8 cellular contexts compared by ENCODE assay signal in the genomic region with DNA sequence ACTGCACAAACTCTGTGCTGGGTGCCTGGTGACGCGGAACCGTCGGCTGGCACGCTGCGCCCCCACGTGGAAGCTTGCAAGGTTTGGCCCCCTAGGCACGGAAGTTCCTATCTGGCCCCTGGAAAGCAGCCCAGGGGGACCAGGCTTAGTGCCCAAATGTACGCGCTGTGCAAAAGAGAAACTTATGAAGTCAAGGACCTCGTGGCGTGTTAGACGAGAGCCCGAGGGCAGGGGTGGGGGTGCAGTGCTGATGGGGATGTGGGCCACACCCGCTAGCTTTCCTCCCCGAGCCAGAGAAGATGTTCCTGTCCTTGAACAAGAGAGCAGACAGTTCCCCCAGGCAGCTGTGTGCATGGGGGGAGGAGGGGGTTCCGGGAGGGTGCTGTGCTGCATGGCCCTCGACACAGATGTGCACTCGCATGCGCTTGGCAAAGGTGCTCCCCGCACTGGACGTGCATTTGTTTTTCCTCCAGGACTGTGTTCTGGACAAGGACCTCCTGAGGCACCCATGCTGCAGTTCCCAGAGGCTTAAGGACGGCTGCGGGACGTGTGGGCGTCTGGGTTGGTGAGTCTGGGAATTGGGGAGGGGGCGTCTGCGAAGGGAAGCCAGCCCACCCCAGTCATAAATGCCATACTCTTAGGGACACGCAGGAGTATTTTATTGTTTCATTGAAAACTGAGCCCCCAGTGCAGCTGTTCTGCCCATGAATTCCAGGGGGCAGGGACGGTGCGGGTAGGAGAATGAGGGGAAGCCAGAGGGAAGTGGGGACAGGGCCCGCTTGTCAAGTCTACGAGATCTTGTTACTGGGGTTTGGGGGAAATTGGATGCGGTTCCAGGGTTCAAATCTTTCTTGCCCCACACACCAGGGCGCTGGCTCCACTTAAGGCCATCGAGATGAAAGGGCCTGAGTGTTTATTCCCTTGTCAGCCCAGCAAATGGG.
A peak's percentile ranks its signal among the peaks of the same experiment; 100 is the strongest.
DNase-seq lines count a peak whose midpoint lies in the region; ATAC-seq, FAIRE-seq and TF ChIP-seq lines count a peak whose summit lies in the region.

No MANE protein-coding gene starts in this region.

- peak in 1 of 2 experiments; percentile 45; a peak in 1 of 4 replicates for TF ChIP-seq RAD21 in K562 (CRISPR knock-in tag; conservative IDR thresholded peaks at IDR 0.05 in 1 of 2, IDR thresholded peaks at IDR 0.05 in 1 of 2)

- H3K9me2 ChIP-seq in GM23248 (ENCODE audit: insufficient read depth): no peaks in the 10 kb centered on the region

- H3K4me3 ChIP-seq in A673 (ENCODE audit: low read depth, low read length, poor library complexity, severe bottlenecking) (no peak overlapping the region), GM23248 (no peak overlapping the region), K562 (no peak overlapping the region)

- H3K36me3 ChIP-seq in A673 (ENCODE audit: insufficient read depth, low read length, poor library complexity, severe bottlenecking): no peaks in the 10 kb centered on the region
- no peaks in the 10 kb centered on the region for H3K36me3 ChIP-seq in GM23248 (ENCODE audit: low read depth)
- H3K36me3 ChIP-seq in K562 (ENCODE audit: control insufficient read depth, insufficient read depth, low read length): no peaks in the 10 kb centered on the region

- BruUV-seq in A673 (replicated peaks; lab: Mats Ljungman, UMichigan): no TSS peak
- no TSS peak for BruUV-seq in K562 (replicated peaks; lab: Mats Ljungman, UMichigan)

- H3F3A ChIP-seq in GM23248 (ENCODE audit: insufficient read depth): no peaks in the 10 kb centered on the region

- TF ChIP-seq CTCF in A673 (conservative IDR thresholded peaks at IDR 0.05; ENCODE audit: low read depth, low read length): peak; percentile 72
- peak; percentile 52 to 55 (median 52) for TF ChIP-seq CTCF in K562 (IDR thresholded peaks at IDR 0.05 in 2 of 3, conservative IDR thresholded peaks at IDR 0.05 in 1 of 3; ENCODE audit: insufficient read depth in 2 of 3, low read depth in 1 of 3, low read length in 3 of 3)

- FAIRE-seq in K562 (lab: Jason Lieb, UNC): no peak

- H3K9ac ChIP-seq in GM23248 (no peak overlapping the region), K562 (ENCODE audit: insufficient read depth in 1 of 2, low read depth in 2 of 2, low read length in 2 of 2) (no peak overlapping the region)

- no peaks in the 10 kb centered on the region for H3K4me1 ChIP-seq in A673 (ENCODE audit: insufficient read depth, low read length, poor library complexity, severe bottlenecking)
- H3K4me1 ChIP-seq in GM23248 (ENCODE audit: insufficient read depth): no peaks in the 10 kb centered on the region
- no peaks in the 10 kb centered on the region; a peak in 1 of 5 replicates for H3K4me1 ChIP-seq in K562 (replicated peaks in 1 of 2; ENCODE audit: control insufficient read depth in 2 of 2, insufficient read depth in 2 of 2, low read length in 2 of 2)

- DNase-seq in A673 (ENCODE audit: low spot score): peak; percentile 49
- peak; percentile 54 for DNase-seq in GM23248
- peak; percentile 19 to 31 (median 23) for DNase-seq in K562 (ENCODE audit: extremely low read depth in 1 of 4, low spot score in 3 of 4)
- DNase-seq in left colon: peak in 1 of 2 donors; percentile 54
- no peak for DNase-seq in effector CD8-positive, alpha-beta T cell (lab: John Stamatoyannopoulos, UW)
- no peak for DNase-seq in amygdala (lab: John Stamatoyannopoulos, UW)
- no peak for DNase-seq in OCI-M2 (lab: John Stamatoyannopoulos, UW; ENCODE audit: unreplicated experiment)

- ATAC-seq in K562 (peak; percentile 69), left colon (peak; percentile 70), GM18498 (IDR thresholded peaks at IDR 0.05; ENCODE audit: unreplicated experiment) (no peak)

- no peaks in the 10 kb centered on the region for H3K9me1 ChIP-seq in K562 (ENCODE audit: control insufficient read depth, insufficient read depth, low read length)

- TF ChIP-seq POLR2A in K562 (conservative IDR thresholded peaks at IDR 0.05): no peak

- POLR2A ChIA-PET in A673 (lab: Charles Lee; ENCODE audit: low non-redundant PET) (no interaction called here), K562 (lab: Yijun Ruan, JAX) (no interaction called here)

- no peak overlapping the region for H2AFZ ChIP-seq in GM23248
- no peak overlapping the region for H2AFZ ChIP-seq in K562 (ENCODE audit: low read depth, low read length)

- WGBS in GM23248 (ENCODE audit: low coverage in 1 of 2, low lambda C conversion rate in 2 of 2, missing lambda C conversion rate in 2 of 2), 2 experiments: 39 to 41% methylated on average over 34 to 35 of the region's 36 CpGs
- under 1% methylated on average over 22 of the region's 36 CpGs for WGBS in K562 (ENCODE audit: insufficient coverage, low coverage, missing lambda C conversion rate)

- peaks cover 30% of the 10 kb centered on the region for H3K27me3 ChIP-seq in A673 (replicated peaks; ENCODE audit: insufficient read depth, low read depth, low read length, poor library complexity)
- H3K27me3 ChIP-seq in GM23248 (replicated peaks; ENCODE audit: insufficient read depth): no peaks in the 10 kb centered on the region
- peaks cover 0 to 5% of the 10 kb centered on the region in 2 experiments; a peak in 1 of 5 replicates for H3K27me3 ChIP-seq in K562 (ENCODE audit: control insufficient read depth in 2 of 2, insufficient read depth in 2 of 2, low read length in 2 of 2)

- H3K27ac ChIP-seq in A673 (ENCODE audit: low read depth, low read length, poor library complexity, severe bottlenecking) (no peak overlapping the region), GM23248 (no peak overlapping the region), K562 (ENCODE audit: extremely low read depth, low read depth, low read length) (no peak overlapping the region)

- no peaks in the 10 kb centered on the region for H3K79me2 ChIP-seq in GM23248 (ENCODE audit: insufficient read depth)
- no peaks in the 10 kb centered on the region for H3K79me2 ChIP-seq in K562 (ENCODE audit: control insufficient read depth, insufficient read depth, low read length)

- no peaks in the 10 kb centered on the region for H3K9me3 ChIP-seq in A673 (ENCODE audit: low read depth, low read length, poor library complexity, severe bottlenecking)
- H3K9me3 ChIP-seq in GM23248 (ENCODE audit: low read depth): no peaks in the 10 kb centered on the region
- no peaks in the 10 kb centered on the region for H3K9me3 ChIP-seq in K562 (replicated peaks; ENCODE audit: control insufficient read depth, insufficient read depth, low read depth, low read length)

- H3K4me2 ChIP-seq in GM23248 (ENCODE audit: unreplicated experiment): peak overlapping the region; percentile 50
- H3K4me2 ChIP-seq in K562 (ENCODE audit: insufficient read depth, low read length): no peak overlapping the region

- no peak for TF ChIP-seq EP300 in K562 (IDR thresholded peaks at IDR 0.05; ENCODE audit: low read length)

- intact Hi-C loops in A673 (cut with micrococcal nuclease; ENCODE audit: unreplicated experiment) (loop anchor here (5.0 kb wide), 1 partner anchor 340 kb away; no protein-coding TSS in a partner anchor), K562 (cut with micrococcal nuclease) (loop anchor here (2.0 kb wide), 1 partner anchor 83 kb away; no protein-coding TSS in a partner anchor), left colon (cut with DNase I, micrococcal nuclease) (no loop called here)

- H4K20me1 ChIP-seq in GM23248 (ENCODE audit: insufficient read depth) (no peaks in the 10 kb centered on the region), K562 (replicated peaks; ENCODE audit: control insufficient read depth, insufficient read depth, low read length) (no peaks in the 10 kb centered on the region; the same call in 1 of the 2 replicates)

- CTCF ChIA-PET in A673 (lab: Charles Lee) (interaction anchor here (1.2 kb wide), 1 partner anchor 311 kb away, joined by 5 read pairs; no protein-coding TSS in a partner anchor), K562 (lab: Yijun Ruan, JAX; ENCODE audit: low intra/inter-chr PET ratio) (no interaction called here)

- in situ Hi-C loops in GM23248 (cut with MboI): no loop called here
- in situ Hi-C loops in K562 (cut with MboI): no loop called here

TF ChIP-seq in K562, 482 proteins besides CTCF, POLR2A, EP300 and RAD21:
- no peak for TF ChIP-seq ATF1 (CRISPR knock-in tag; IDR thresholded peaks at IDR 0.05)
- TF ChIP-seq ATF1 (tag; IDR thresholded peaks at IDR 0.05): peak; percentile 31; the same call in 1 of the 2 replicates
- TF ChIP-seq TAF9B (IDR thresholded peaks at IDR 0.05; ENCODE audit: partially characterized antibody): no peak
- 0 out of 2 replicates have a peak, but pooled peaks have one; percentile 29 for TF ChIP-seq SMC3 (conservative IDR thresholded peaks at IDR 0.05; ENCODE audit: insufficient read depth, low read depth, low read length)

Comparison
In these comparisons a context has a peak if more than half of its experiments do, and no peak if none do; other contexts are left out.
1. DNase-seq: peak in A673 (single experiment), GM23248 (single experiment) and K562 (4 of 4); none in effector CD8-positive, alpha-beta T cell (single experiment), amygdala (0 of 56) and OCI-M2 (single experiment).
2. intact Hi-C loops: an anchor here in A673 (5.0 kb wide) and K562 (2.0 kb wide); none called in left colon.